11 cellular contexts compared by ENCODE assay signal in the genomic region with DNA sequence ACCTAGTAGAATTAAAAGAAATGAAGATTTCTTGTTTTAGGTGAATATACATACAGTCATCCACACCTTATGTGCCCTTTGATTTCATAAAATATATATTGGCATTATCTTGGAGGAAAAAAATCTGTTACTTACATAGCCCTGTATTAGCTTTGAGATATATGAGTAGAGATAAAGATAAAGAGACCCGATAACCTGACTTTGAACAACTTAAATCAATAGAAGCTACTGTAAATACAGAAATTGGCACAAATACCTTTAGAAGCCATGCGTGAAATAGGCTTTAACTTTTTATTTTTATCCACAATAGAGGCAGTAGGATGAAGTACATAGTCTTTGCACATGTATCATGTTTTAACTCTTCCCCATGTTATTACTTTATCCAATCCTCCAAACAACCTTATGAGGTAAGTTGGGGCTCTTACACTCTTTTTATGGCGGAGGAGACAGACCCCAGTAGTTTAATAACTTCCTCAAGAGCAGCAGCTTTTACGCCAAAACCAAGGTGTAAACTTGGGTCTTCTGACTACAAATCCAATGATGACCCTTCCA. TPM values are rescaled to one million over a fixed set of nuclear protein-coding genes. Genes with fewer than 3 reads are reported as not detected.
DNase-seq lines count a peak whose midpoint lies in the region; ATAC-seq and TF ChIP-seq lines count a peak whose summit lies in the region.
"Had no signal": no experiment of that assay in that cellular context is flagged by ENCODE, and none has a peak within 500 bp of the region (broad histone marks: within the 10 kb centered on the region; RNA-seq: fewer than 3 reads in every experiment).

No MANE protein-coding gene starts in this region.

- ATAC-seq in memory B cell (ENCODE audit: low read depth), result no peak
- no peak for ATAC-seq in upper lobe of right lung
- no peak for ATAC-seq in GM18520 (IDR thresholded peaks at IDR 0.05; ENCODE audit: unreplicated experiment)
- ATAC-seq: sciatic nerve had no signal

- peaks cover 43% of the 10 kb centered on the region for H3K36me3 Mint-ChIP-seq in activated T-helper 1 cell treated with anti-CD3 and anti-CD28 coated beads, Interleukin-12 subunit alpha, Interleukin-12 subunit beta, Interleukin-2, Interleukin-4 antibody, amounts not matched to agents 30 ng/mL and 10 ng/mL and 1 ng/mL, durations not matched to agents 14 hours and 24 hours and 36 hours (ENCODE audit: low read depth)
- peaks cover 20% of the 10 kb centered on the region for H3K36me3 Mint-ChIP-seq in memory B cell

- peaks cover 2% of the 10 kb centered on the region for H3K27me3 Mint-ChIP-seq in activated T-helper 1 cell treated with anti-CD3 and anti-CD28 coated beads, Interleukin-12 subunit alpha, Interleukin-12 subunit beta, Interleukin-2, Interleukin-4 antibody, amounts not matched to agents 30 ng/mL and 10 ng/mL and 1 ng/mL, durations not matched to agents 14 hours and 24 hours and 36 hours (ENCODE audit: insufficient read depth)
- H3K27me3 Mint-ChIP-seq in memory B cell, result no peaks in the 10 kb centered on the region

- H3K36me3 ChIP-seq in left ventricle myocardium inferior, result peaks cover 48% of the 10 kb centered on the region
- H3K36me3 ChIP-seq in right atrium auricular region, result peaks cover 33% of the 10 kb centered on the region
- H3K36me3 ChIP-seq in upper lobe of right lung, result peaks cover 49% of the 10 kb centered on the region
- peaks cover 8% of the 10 kb centered on the region for H3K36me3 ChIP-seq in H7 (replicated peaks; ENCODE audit: control insufficient read depth, insufficient read depth, low read length)

- peak overlapping the region; percentile 86 for H3K4me3 Mint-ChIP-seq in activated T-helper 1 cell treated with anti-CD3 and anti-CD28 coated beads, Interleukin-12 subunit alpha, Interleukin-12 subunit beta, Interleukin-2, Interleukin-4 antibody, amounts not matched to agents 30 ng/mL and 10 ng/mL and 1 ng/mL, durations not matched to agents 14 hours and 24 hours and 36 hours
- peak overlapping the region; percentile 67 for H3K4me3 Mint-ChIP-seq in memory B cell

- no peaks in the 10 kb centered on the region for H3K9me3 ChIP-seq in left ventricle myocardium inferior (replicated peaks)
- no peaks in the 10 kb centered on the region for H3K9me3 ChIP-seq in right atrium auricular region
- H3K9me3 ChIP-seq in upper lobe of right lung, result no peaks in the 10 kb centered on the region

- peaks cover 49% of the 10 kb centered on the region for H3K4me1 Mint-ChIP-seq in activated T-helper 1 cell treated with anti-CD3 and anti-CD28 coated beads, Interleukin-12 subunit alpha, Interleukin-12 subunit beta, Interleukin-2, Interleukin-4 antibody, amounts not matched to agents 30 ng/mL and 10 ng/mL and 1 ng/mL, durations not matched to agents 14 hours and 24 hours and 36 hours (ENCODE audit: low read depth)
- peaks cover 25% of the 10 kb centered on the region for H3K4me1 Mint-ChIP-seq in memory B cell

- peak overlapping the region; percentile 44 for H3K27ac Mint-ChIP-seq in activated T-helper 1 cell treated with anti-CD3 and anti-CD28 coated beads, Interleukin-12 subunit alpha, Interleukin-12 subunit beta, Interleukin-2, Interleukin-4 antibody, amounts not matched to agents 30 ng/mL and 10 ng/mL and 1 ng/mL, durations not matched to agents 14 hours and 24 hours and 36 hours
- H3K27ac Mint-ChIP-seq in memory B cell, result peak overlapping the region; percentile 97

- intact Hi-C loops in left ventricle myocardium inferior (cut with micrococcal nuclease) (no loop called here), upper lobe of right lung (cut with DNase I) (no loop called here)
- intact Hi-C loops in activated T-helper 1 cell treated with anti-CD3 and anti-CD28 coated beads, Interleukin-12 subunit alpha, Interleukin-12 subunit beta, Interleukin-2, Interleukin-4 antibody, amounts not matched to agents 30 ng/mL and 10 ng/mL and 1 ng/mL, durations not matched to agents 14 hours and 24 hours and 36 hours (cut with micrococcal nuclease), result loop anchor here (5.0 to 10.0 kb wide), 4 partner anchors 401 to 636 kb away; partner anchors contain the start of genes CD46 and FCMR

- peaks cover 4% of the 10 kb centered on the region for H3K9me3 Mint-ChIP-seq in activated T-helper 1 cell treated with anti-CD3 and anti-CD28 coated beads, Interleukin-12 subunit alpha, Interleukin-12 subunit beta, Interleukin-2, Interleukin-4 antibody, amounts not matched to agents 30 ng/mL and 10 ng/mL and 1 ng/mL, durations not matched to agents 14 hours and 24 hours and 36 hours
- H3K9me3 Mint-ChIP-seq in memory B cell, result no peaks in the 10 kb centered on the region

- DNase-seq in left ventricle myocardium inferior (no peak), right atrium auricular region (ENCODE audit: low spot score) (no peak), memory B cell (ENCODE audit: low spot score in 2 of 2) (no peak), upper lobe of right lung (no peak), NCI-H1105 treated with DMSO at 0.1 percent for 48 hours (lab: John Stamatoyannopoulos, UW) (no peak), H7 (no peak)
- no peak for DNase-seq in activated T-helper 1 cell treated with anti-CD3 and anti-CD28 coated beads, Interleukin-12 subunit alpha, Interleukin-12 subunit beta, Interleukin-2, Interleukin-4 antibody, amounts not matched to agents 30 ng/mL and 10 ng/mL and 1 ng/mL, durations not matched to agents 14 hours and 24 hours and 36 hours (ENCODE audit: low spot score)
- DNase-seq: NCI-H187 treated with DMSO at 0.1 percent for 48 hours had no signal

- peaks cover 36% of the 10 kb centered on the region for H3K4me1 ChIP-seq in left ventricle myocardium inferior
- peaks cover 0 to 20% of the 10 kb centered on the region in 2 donors for H3K4me1 ChIP-seq in right atrium auricular region
- H3K4me1 ChIP-seq in upper lobe of right lung, result no peaks in the 10 kb centered on the region

- TF ChIP-seq CTCF in left ventricle myocardium inferior (IDR thresholded peaks at IDR 0.05; ENCODE audit: borderline replicate concordance) (no peak), right atrium auricular region (IDR thresholded peaks at IDR 0.05) (no peak), upper lobe of right lung (IDR thresholded peaks at IDR 0.05) (no peak)

- H3K27me3 ChIP-seq in left ventricle myocardium inferior (ENCODE audit: low read depth) (no peaks in the 10 kb centered on the region), right atrium auricular region (no peaks in the 10 kb centered on the region), upper lobe of right lung (no peaks in the 10 kb centered on the region), H7 (ENCODE audit: control insufficient read depth, insufficient read depth, low read length) (no peaks in the 10 kb centered on the region; the same call in 1 of the 2 replicates)

- H3K27ac ChIP-seq in left ventricle myocardium inferior (replicated peaks) (no peak overlapping the region), right atrium auricular region (no peak overlapping the region), upper lobe of right lung (peak overlapping the region; percentile 98)
- H3K27ac ChIP-seq: epithelial cell of prostate had no signal

- H3K4me3 ChIP-seq in left ventricle myocardium inferior (peak overlapping the region; percentile 90), right atrium auricular region (no peak overlapping the region), upper lobe of right lung (peak overlapping the region; percentile 86), H7 (ENCODE audit: insufficient read depth, low read depth, low read length) (no peak overlapping the region)

RNA-seq across cellular contexts. Expression of gene CD55, which starts 2.0 kb away (rescaled TPM):
- total RNA-seq in left ventricle myocardium inferior (60.4 TPM), right atrium auricular region (100 to 1,000 TPM; 109 to 117 TPM), upper lobe of right lung (512 TPM)
- total RNA-seq in activated T-helper 1 cell treated with anti-CD3 and anti-CD28 coated beads, Interleukin-12 subunit alpha, Interleukin-12 subunit beta, Interleukin-2, Interleukin-4 antibody, amounts not matched to agents 30 ng/mL and 10 ng/mL and 1 ng/mL, durations not matched to agents 14 hours and 24 hours and 36 hours, result 177 and 178 TPM in 2 replicates
- total RNA-seq in H7 (2014; rRNA removed; shearing (Covaris generic)), result 15.8 and 30.5 TPM in 2 replicates

Comparison
In these comparisons a context has a peak if more than half of its experiments do, and no peak if none do; other contexts are left out.
1. H3K4me3 ChIP-seq: peak in left ventricle myocardium inferior (single experiment) and upper lobe of right lung (single experiment); none in right atrium auricular region (0 of 2) and H7 (single experiment).